ENCODE assay signal across 8 cellular contexts in the genomic region with DNA sequence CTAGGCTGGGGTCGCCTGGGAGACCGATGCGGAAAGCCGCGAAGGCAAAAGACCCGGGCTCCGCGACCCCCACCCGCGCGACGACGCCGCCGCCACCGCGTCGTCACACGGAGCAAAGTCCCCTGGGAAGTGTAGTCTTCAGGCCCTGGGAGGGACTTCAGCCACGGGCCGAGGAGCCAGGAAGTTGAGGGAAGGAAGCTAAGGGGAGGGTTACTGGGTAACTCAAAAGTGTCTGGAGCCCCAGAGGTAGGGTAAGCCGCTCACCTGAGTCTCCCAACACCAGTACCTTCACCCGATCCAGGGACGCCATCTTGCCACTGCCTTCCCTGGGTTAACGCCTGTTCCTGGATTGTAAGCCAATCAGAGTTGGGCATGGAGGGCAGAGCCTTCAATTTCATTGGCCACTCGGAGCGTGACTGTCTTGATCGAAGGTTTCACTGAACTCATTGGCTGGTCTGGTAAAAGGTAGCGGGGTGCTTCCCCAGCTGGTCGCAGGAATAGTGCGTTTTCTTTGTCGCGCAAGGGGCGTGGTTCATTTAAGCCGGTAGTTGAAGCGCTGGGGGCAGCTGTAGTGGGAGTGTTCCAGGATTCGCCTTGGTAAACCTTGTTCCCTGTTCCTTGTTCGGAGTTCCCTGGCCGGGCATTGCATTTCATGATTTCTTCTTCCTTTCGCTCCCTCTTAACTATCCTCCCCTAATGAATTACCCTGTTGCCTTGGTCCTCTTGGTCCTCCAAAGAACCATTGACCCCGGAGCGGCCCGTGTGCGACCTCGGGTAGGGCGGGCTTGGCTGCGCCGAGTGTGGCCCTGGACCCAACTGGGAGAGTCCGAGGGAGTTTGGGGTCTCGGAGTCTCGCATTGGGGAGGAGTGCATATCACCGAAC. TPM values are rescaled to one million over a fixed set of nuclear protein-coding genes. Genes with fewer than 3 reads are reported as not detected.
DNase-seq lines count a peak whose midpoint lies in the region; ATAC-seq and TF ChIP-seq lines count a peak whose summit lies in the region.

GTF2E1 (plus strand) TSS at position 547 of the 883 bp plus-strand sequence. CDS start 7,809 bp downstream, outside the sequence.
A gene with protein sequence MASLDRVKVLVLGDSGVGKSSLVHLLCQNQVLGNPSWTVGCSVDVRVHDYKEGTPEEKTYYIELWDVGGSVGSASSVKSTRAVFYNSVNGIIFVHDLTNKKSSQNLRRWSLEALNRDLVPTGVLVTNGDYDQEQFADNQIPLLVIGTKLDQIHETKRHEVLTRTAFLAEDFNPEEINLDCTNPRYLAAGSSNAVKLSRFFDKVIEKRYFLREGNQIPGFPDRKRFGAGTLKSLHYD (minus strand): TSS at position 319 of the 883 bp plus-strand sequence. CDS start 9 bp downstream, at position 310.

- peaks cover 15% of the 10 kb centered on the region for H3K36me3 ChIP-seq in left ventricle myocardium inferior

- intact Hi-C loops in left ventricle myocardium inferior (cut with micrococcal nuclease) = no loop called here

- H3K27me3 ChIP-seq in left ventricle myocardium inferior (ENCODE audit: low read depth) = no peaks in the 10 kb centered on the region

- ATAC-seq in HG02885 (IDR thresholded peaks at IDR 0.05; ENCODE audit: poor library complexity, unreplicated experiment) (peak; percentile 98), T-helper 17 cell (peak; percentile 96)

- H3K4me3 Mint-ChIP-seq in T-helper 17 cell = peak within 1 kb of the TSS; percentile 95
- peak within 1 kb of the TSS; percentile 94 for H3K4me3 Mint-ChIP-seq in progenitor cell of endocrine pancreas (ENCODE audit: low read depth)

- TF ChIP-seq CTCF in left ventricle myocardium inferior (IDR thresholded peaks at IDR 0.05; ENCODE audit: borderline replicate concordance) = no peak
- TF ChIP-seq CTCF in progenitor cell of endocrine pancreas (IDR thresholded peaks at IDR 0.05; ENCODE audit: unreplicated experiment) = no peak

- H3K9me3 Mint-ChIP-seq in progenitor cell of endocrine pancreas (ENCODE audit: low read depth) = peaks cover 4% of the 10 kb centered on the region

- H3K27ac Mint-ChIP-seq in T-helper 17 cell (peak within 1 kb of the TSS; percentile 99), progenitor cell of endocrine pancreas (peak within 1 kb of the TSS; percentile 100)

- H3K27me3 Mint-ChIP-seq in T-helper 17 cell = no peaks in the 10 kb centered on the region
- H3K27me3 Mint-ChIP-seq in progenitor cell of endocrine pancreas = no peaks in the 10 kb centered on the region

- H3K36me3 Mint-ChIP-seq in T-helper 17 cell (ENCODE audit: low read depth) = peaks cover 2% of the 10 kb centered on the region
- H3K36me3 Mint-ChIP-seq in progenitor cell of endocrine pancreas (ENCODE audit: insufficient read depth) = peaks cover 18% of the 10 kb centered on the region

- DNase-seq in NCI-H1694 treated with DMSO at 0.1 percent for 48 hours (lab: John Stamatoyannopoulos, UW) = peak; percentile 98
- peak; percentile 81 to 92 (median 92) for DNase-seq in T-helper 17 cell
- DNase-seq in amygdala (lab: John Stamatoyannopoulos, UW) = peak; percentile 76 to 100 (median 97)
- DNase-seq in left ventricle myocardium inferior = peak; percentile 97
- DNase-seq in progenitor cell of endocrine pancreas (ENCODE audit: low spot score, unreplicated experiment) = peak; percentile 92
- peak; percentile 98 for DNase-seq in ureter (ENCODE audit: low spot score)

- H3K4me1 Mint-ChIP-seq in T-helper 17 cell (peaks cover 32% of the 10 kb centered on the region), progenitor cell of endocrine pancreas (ENCODE audit: low read depth) (peaks cover 21% of the 10 kb centered on the region)

- no peaks in the 10 kb centered on the region for H3K9me3 ChIP-seq in T-helper 17 cell (ENCODE audit: control insufficient read depth, low read length, poor library complexity, severe bottlenecking)
- H3K9me3 ChIP-seq in left ventricle myocardium inferior (replicated peaks) = peaks cover 2% of the 10 kb centered on the region

- peak; percentile 64 for TF ChIP-seq POLR2A in GM15510 (IDR thresholded peaks at IDR 0.05; ENCODE audit: borderline replicate concordance, extremely low read depth, insufficient read length)

- H3K4me3 ChIP-seq in left ventricle myocardium inferior = peak within 1 kb of the TSS; percentile 85

- peaks cover 36% of the 10 kb centered on the region for H3K4me1 ChIP-seq in left ventricle myocardium inferior

- peak within 1 kb of the TSS; percentile 97 for H3K27ac ChIP-seq in left ventricle myocardium inferior (replicated peaks)

RNA-seq across cellular contexts. Expression of gene GTF2E1, which starts in this region (rescaled TPM):
- total RNA-seq in T-helper 17 cell (10 to 100 TPM in 1 of 2 donors, 1 to 10 TPM in 1; 9.6 to 11.4 TPM), left ventricle myocardium inferior (12.9 TPM), progenitor cell of endocrine pancreas (28.3 and 31.2 TPM in 2 replicates), ureter (20.2 TPM)

RNA-seq across cellular contexts. Expression of the second gene that starts in this region (rescaled TPM):
- 10 to 100 TPM; 17.3 to 17.8 TPM for total RNA-seq in T-helper 17 cell
- total RNA-seq in left ventricle myocardium inferior = 19.7 TPM
- total RNA-seq in progenitor cell of endocrine pancreas = 24.9 and 26.4 TPM in 2 replicates
- total RNA-seq in ureter = 28.7 TPM

Comparison
In these comparisons a context has a peak if more than half of its experiments do, and no peak if none do; other contexts are left out.
1. Peak in every context shown above with its lines: DNase-seq, ATAC-seq, H3K4me3 ChIP-seq and H3K27ac ChIP-seq.